In the genomic region with DNA sequence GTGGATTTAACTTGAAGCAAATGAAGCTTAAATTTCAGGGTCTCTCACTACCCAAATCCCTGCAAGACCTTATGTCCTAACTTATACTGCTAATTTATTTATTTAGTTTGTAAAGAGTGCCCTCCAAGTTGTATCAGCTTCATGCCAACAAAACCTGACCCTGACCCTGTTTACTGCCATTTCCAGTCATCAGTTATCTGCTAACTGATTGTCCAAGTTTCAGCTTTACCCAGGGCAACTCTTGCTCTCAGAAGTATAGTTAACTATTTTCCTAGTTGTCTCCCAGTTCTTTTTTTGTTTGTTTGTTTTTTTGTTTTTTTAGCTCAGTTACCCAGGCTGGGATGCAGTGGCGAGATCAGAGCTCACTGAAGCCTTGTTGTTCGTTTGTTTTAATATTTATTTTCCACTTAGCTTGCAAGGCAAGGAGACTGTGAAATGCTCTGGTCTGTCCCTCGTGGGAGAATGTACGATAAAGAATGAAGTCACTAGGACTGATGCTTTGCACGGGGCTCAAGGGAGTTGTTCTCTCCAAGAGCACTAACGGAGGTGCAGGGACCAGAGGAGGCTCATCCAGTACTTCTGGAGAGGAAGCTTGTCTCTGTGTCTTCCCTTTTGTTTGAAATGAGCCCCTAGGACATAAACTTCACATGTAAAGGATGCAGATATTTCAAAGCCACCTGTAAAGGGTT, we compare ENCODE assay signal across 16 cellular contexts.
"Had no signal": no experiment of that assay in that cellular context is flagged by ENCODE, and none has a peak within 500 bp of the region (broad histone marks: within the 10 kb centered on the region; RNA-seq: fewer than 3 reads in every experiment).

No MANE protein-coding gene starts in this region.

- ATAC-seq: activated T-helper 17 cell treated with anti-CD3 and anti-CD28 coated beads, Interleukin-2, amount 50 U/mL, for 72 hours; lower lobe of right lung; sciatic nerve; T-helper 17 cell; WTC11 had no signal

- H3K4me3 ChIP-seq: colonic mucosa, lower lobe of right lung, spleen, transverse colon had no signal

- H3K27ac ChIP-seq: colonic mucosa, lower lobe of right lung, spleen, transverse colon had no signal

- H3K27me3 ChIP-seq: colonic mucosa, spleen, transverse colon had no signal

- H3K9me3 ChIP-seq: colonic mucosa, lower lobe of right lung, spleen, transverse colon had no signal

- H3K4me1 ChIP-seq: colonic mucosa, lower lobe of right lung, transverse colon had no signal

- H3K36me3 ChIP-seq: colonic mucosa, lower lobe of right lung, transverse colon had no signal

- DNase-seq: activated CD4-positive, alpha-beta T cell treated with anti-CD3 and anti-CD28 coated beads, Interleukin-2, amount 50 U/mL, for 1 hour; activated naive CD4-positive, alpha-beta T cell treated with anti-CD3 and anti-CD28 coated beads for 36 hours; activated T-cell treated with anti-CD3 and anti-CD28 coated beads for 4 hours; caudate nucleus; colonic mucosa; effector CD8-positive, alpha-beta T cell; lower lobe of right lung; spleen; stimulated activated CD4-positive, alpha-beta T cell treated with anti-CD3 and anti-CD28 coated beads, Interleukin-1b, Interleukin-23, amount 100 ng/mL, for 48 hours; stimulated activated naive CD4-positive, alpha-beta T cell; substantia nigra; T-helper 17 cell; transverse colon had no signal
